1 cellular context compared by ENCODE assay signal in genomic region chr6:28764014-28764723, GRCh38.
TF ChIP-seq lines count a peak whose summit lies in the region.

No MANE protein-coding gene starts in this region.

TF ChIP-seq in HEK293, 187 proteins besides CTCF, POLR2A, EP300 and RAD21 (continued from another document):
- TF ChIP-seq PRDM10 (tag by site-specific recombination; IDR thresholded peaks at IDR 0.05) (peak; percentile 98), MEIS1 (CRISPR knock-in tag; IDR thresholded peaks at IDR 0.05; ENCODE audit: borderline replicate concordance) (no peak), ZNF398 (tag by site-specific recombination; IDR thresholded peaks at IDR 0.05) (peak; percentile 69), ZNF2 (tag by site-specific recombination; IDR thresholded peaks at IDR 0.05) (0 out of 2 replicates have a peak, but pooled peaks have one; percentile 73)
